8 cellular contexts compared by ENCODE assay signal in genomic region chr5:112551437-112552018, GRCh38.
DNase-seq lines count a peak whose midpoint lies in the region; ATAC-seq and TF ChIP-seq lines count a peak whose summit lies in the region.

No MANE protein-coding gene starts in this region.

- intact Hi-C loops in head of caudate nucleus (cut with DNase I): loop anchor here (2.0 to 10.0 kb wide), 2 partner anchors 205 to 373 kb away; partner anchors contain the start of gene REEP5

- H3K9me3 Mint-ChIP-seq in activated naive CD4-positive, alpha-beta T cell treated with anti-CD3 and anti-CD28 coated beads, Interleukin-2, amount 50 U/mL, for 72 hours: no peaks in the 10 kb centered on the region

- H3K4me3 ChIP-seq in retinal pigment epithelial cell (ENCODE audit: low read length): no peak overlapping the region

- TF ChIP-seq CTCF in retinal pigment epithelial cell (conservative IDR thresholded peaks at IDR 0.05; ENCODE audit: low read depth, low read length): peak; percentile 71

- no peak overlapping the region for H3K27ac Mint-ChIP-seq in activated naive CD4-positive, alpha-beta T cell treated with anti-CD3 and anti-CD28 coated beads, Interleukin-2, amount 50 U/mL, for 72 hours

- peak; percentile 8 for DNase-seq in activated naive CD4-positive, alpha-beta T cell treated with Interleukin-2 at 50 U/mL for 16 hours
- no peak for DNase-seq in activated naive CD4-positive, alpha-beta T cell treated with anti-CD3 and anti-CD28 coated beads, Interleukin-2, amount 50 U/mL, for 16 hours
- DNase-seq in NCI-H526 treated with DMSO at 0.1 percent for 48 hours (lab: John Stamatoyannopoulos, UW): peak; percentile 9
- peak in 1 of 2 donors; percentile 15 for DNase-seq in activated naive CD4-positive, alpha-beta T cell treated with anti-CD3 and anti-CD28 coated beads, Interleukin-2, amount 50 U/mL, for 72 hours (ENCODE audit: low spot score in 2 of 2)
- DNase-seq in head of caudate nucleus: peak in 25 of 42 donors; percentile 30 to 85 (median 63)
- peak; percentile 29 for DNase-seq in retinal pigment epithelial cell (ENCODE audit: low read depth)

- ATAC-seq in HG02938 (IDR thresholded peaks at IDR 0.05; ENCODE audit: unreplicated experiment) (peak; percentile 55), GM18502 (IDR thresholded peaks at IDR 0.05; ENCODE audit: poor library complexity, unreplicated experiment) (no peak)
- ATAC-seq in activated naive CD4-positive, alpha-beta T cell treated with anti-CD3 and anti-CD28 coated beads, Interleukin-2, amount 50 U/mL, for 72 hours: peak; percentile 51 to 58

- H3K36me3 Mint-ChIP-seq in activated naive CD4-positive, alpha-beta T cell treated with anti-CD3 and anti-CD28 coated beads, Interleukin-2, amount 50 U/mL, for 72 hours: no peaks in the 10 kb centered on the region
